In genomic region chr4:190014771-190015537, GRCh38 we compare ENCODE assay signal across 10 cellular contexts. TPM values are rescaled to one million over a fixed set of nuclear protein-coding genes. Genes with fewer than 3 reads are reported as not detected.
DNase-seq lines count a peak whose midpoint lies in the region; ATAC-seq, FAIRE-seq and TF ChIP-seq lines count a peak whose summit lies in the region.
"Had no signal": no experiment of that assay in that cellular context is flagged by ENCODE, and none has a peak within 500 bp of the region (broad histone marks: within the 10 kb centered on the region; RNA-seq: fewer than 3 reads in every experiment).

No MANE protein-coding gene starts in this region.

- BruUV-seq in HepG2 (replicated peaks; lab: Mats Ljungman, UMichigan) = no TSS peak

- intact Hi-C loops in HepG2 (cut with micrococcal nuclease; ENCODE audit: unreplicated experiment) = no loop called here

- POLR2A ChIA-PET in HepG2 (lab: Yijun Ruan, JAX) = no interaction called here

- FAIRE-seq in HepG2 (lab: Jason Lieb, UNC) = no peak

- ATAC-seq in GM19395 (IDR thresholded peaks at IDR 0.05; ENCODE audit: unreplicated experiment) (peak; percentile 62), HepG2 (peak; percentile 48), HG03139 (IDR thresholded peaks at IDR 0.05; ENCODE audit: unreplicated experiment) (no peak)

- H3K4me1 ChIP-seq in ACC112 (ENCODE audit: control insufficient read depth, insufficient read depth, low read length, unreplicated experiment) (no peaks in the 10 kb centered on the region), HepG2 (ENCODE audit: insufficient read depth, low read length) (no peaks in the 10 kb centered on the region)

- CTCF ChIA-PET in HepG2 (lab: Yijun Ruan, JAX; ENCODE audit: low intra/inter-chr PET ratio, low total read pairs) = no interaction called here

- H3K27me3 Mint-ChIP-seq in activated naive CD8-positive, alpha-beta T cell = peaks cover 48% of the 10 kb centered on the region
- H3K27me3 Mint-ChIP-seq in T-helper 2 cell treated with Interferon-gamma antibody and Interleukin-4, amounts not matched to agents 5 μg/mL and 100 μg/mL, for 36 hours (ENCODE audit: low read depth) = peaks cover 72% of the 10 kb centered on the region

- H3K79me2 ChIP-seq in ACC112 (ENCODE audit: control insufficient read depth, insufficient read depth, low read length, unreplicated experiment) = no peaks in the 10 kb centered on the region
- no peaks in the 10 kb centered on the region for H3K79me2 ChIP-seq in HepG2 (ENCODE audit: insufficient read depth, low read length)

- H3K36me3 Mint-ChIP-seq in activated naive CD8-positive, alpha-beta T cell = no peaks in the 10 kb centered on the region
- peaks cover 6% of the 10 kb centered on the region for H3K36me3 Mint-ChIP-seq in T-helper 2 cell treated with Interferon-gamma antibody and Interleukin-4, amounts not matched to agents 5 μg/mL and 100 μg/mL, for 36 hours (ENCODE audit: low read depth)

- H3K9me3 Mint-ChIP-seq in activated naive CD8-positive, alpha-beta T cell (ENCODE audit: low read depth) = no peaks in the 10 kb centered on the region
- H3K9me3 Mint-ChIP-seq in T-helper 2 cell treated with Interferon-gamma antibody and Interleukin-4, amounts not matched to agents 5 μg/mL and 100 μg/mL, for 36 hours = no peaks in the 10 kb centered on the region

- TF ChIP-seq CTCF in HepG2 (CRISPR knock-in tag; IDR thresholded peaks at IDR 0.05) = no peak

- no peak overlapping the region for H3K27ac Mint-ChIP-seq in activated naive CD8-positive, alpha-beta T cell
- H3K27ac Mint-ChIP-seq in T-helper 2 cell treated with Interferon-gamma antibody and Interleukin-4, amounts not matched to agents 5 μg/mL and 100 μg/mL, for 36 hours = no peak overlapping the region

- peaks cover 21% of the 10 kb centered on the region for H3K4me1 Mint-ChIP-seq in activated naive CD8-positive, alpha-beta T cell (ENCODE audit: low read depth)
- peaks cover 9% of the 10 kb centered on the region for H3K4me1 Mint-ChIP-seq in T-helper 2 cell treated with Interferon-gamma antibody and Interleukin-4, amounts not matched to agents 5 μg/mL and 100 μg/mL, for 36 hours (ENCODE audit: low read depth)

- TF ChIP-seq EP300 in HepG2 (IDR thresholded peaks at IDR 0.05; ENCODE audit: low read depth in 2 of 2, low read length in 2 of 2) = no peak
- no peak for TF ChIP-seq EP300 in HepG2 (CRISPR knock-in tag; IDR thresholded peaks at IDR 0.05; ENCODE audit: borderline replicate concordance)

- in situ Hi-C loops in HepG2 (cut with HindIII; ENCODE audit: extremely low pct_ligation_motif_present, low pct_unique_long_range_greater_than_20kb) = no loop called here

- H3K4me3 ChIP-seq in ACC112 (ENCODE audit: low read depth, low read length) (peak overlapping the region; percentile 66), HepG2 (replicated peaks in 1 of 3; ENCODE audit: insufficient read depth in 1 of 3, low read depth in 2 of 3, low read length in 3 of 3) (no peak overlapping the region)

- H3K9me3 ChIP-seq in HepG2 (ENCODE audit: low read length) = no peaks in the 10 kb centered on the region

- H3K27ac ChIP-seq in ACC112 (ENCODE audit: low read depth, low read length) (no peak overlapping the region), HepG2 (ENCODE audit: extremely low read length, insufficient read depth, low read length) (no peak overlapping the region)

- H3K27me3 ChIP-seq in ACC112 (ENCODE audit: insufficient read depth, low read length) (peaks cover 64% of the 10 kb centered on the region), HepG2 (ENCODE audit: control insufficient read depth in 1 of 2, insufficient read depth in 2 of 2, low read length in 2 of 2) (peaks cover 4 to 16% of the 10 kb centered on the region in 2 experiments; a peak in 3 of 5 replicates)

- TF ChIP-seq RAD21 in HepG2 (CRISPR knock-in tag; IDR thresholded peaks at IDR 0.05) = no peak

- TF ChIP-seq POLR2A in HepG2 (IDR thresholded peaks at IDR 0.05; ENCODE audit: insufficient read depth in 1 of 2, low read depth in 2 of 2, low read length in 2 of 2) = no peak

- H3K4me3 Mint-ChIP-seq in activated naive CD8-positive, alpha-beta T cell = peak overlapping the region; percentile 80
- no peak overlapping the region for H3K4me3 Mint-ChIP-seq in T-helper 2 cell treated with Interferon-gamma antibody and Interleukin-4, amounts not matched to agents 5 μg/mL and 100 μg/mL, for 36 hours

- no peak overlapping the region for H3K4me2 ChIP-seq in HepG2 (ENCODE audit: low read depth, low read length)

- H4K20me1 ChIP-seq in HepG2 (ENCODE audit: insufficient read depth, low read length) = no peaks in the 10 kb centered on the region

- DNase-seq in HepG2 (ENCODE audit: low spot score) (no peak), NCI-H2227 (lab: John Stamatoyannopoulos, UW; ENCODE audit: unreplicated experiment) (no peak), KG1 (lab: John Stamatoyannopoulos, UW) (no peak)
- no peak for DNase-seq in T-helper 2 cell treated with Interferon-gamma antibody and Interleukin-4, amounts not matched to agents 5 μg/mL and 100 μg/mL, for 36 hours (ENCODE audit: low spot score)
- DNase-seq: amygdala had no signal

- H3K9ac ChIP-seq in HepG2 (ENCODE audit: insufficient read depth, low read depth, low read length) = no peak overlapping the region

- 41% methylated on average over 30 of the region's 76 CpGs for WGBS in HepG2 (ENCODE audit: low lambda C conversion rate)

- H3K36me3 ChIP-seq in ACC112 (ENCODE audit: insufficient read depth, low read length) (no peaks in the 10 kb centered on the region), HepG2 (replicated peaks in 1 of 2; ENCODE audit: control insufficient read depth in 1 of 2, insufficient read depth in 2 of 2, low read length in 2 of 2) (no peaks in the 10 kb centered on the region)

- H2AFZ ChIP-seq in ACC112 (ENCODE audit: low read length, unreplicated experiment) (no peak overlapping the region), HepG2 (ENCODE audit: low read length) (no peak overlapping the region)

TF ChIP-seq in HepG2, 621 proteins besides CTCF, POLR2A, EP300 and RAD21 (continues in another document):
- peak; percentile 43; the same call in 1 of the 2 replicates for TF ChIP-seq GABPB1 (CRISPR knock-in tag; IDR thresholded peaks at IDR 0.05)
- no peak for TF ChIP-seq MEIS2 (CRISPR knock-in tag; IDR thresholded peaks at IDR 0.05)
- no peak for TF ChIP-seq ELK4 (CRISPR knock-in tag; IDR thresholded peaks at IDR 0.05; ENCODE audit: borderline replicate concordance)

RNA-seq across cellular contexts. Expression of gene FRG2, which starts 12.1 kb away (rescaled TPM):
- not detected in 2 replicates for total RNA-seq in HepG2 (2016; rRNA removed; fragmentation: Illumina TruSeq; extraction: Trizol)
- total RNA-seq in HepG2 (2016; cell fraction: cytosol; rRNA removed; fragmentation: Illumina TruSeq; extraction: Trizol; ENCODE audit: low read depth) = not detected in 2 replicates
- total RNA-seq in HepG2 (2016; cell fraction: insoluble cytoplasmic fraction; rRNA removed; fragmentation: Illumina TruSeq; extraction: Trizol) = not detected in 2 replicates
- total RNA-seq in HepG2 (2016; cell fraction: membrane; rRNA removed; fragmentation: Illumina TruSeq; extraction: Trizol) = not detected in 2 replicates
- not detected in 2 replicates for total RNA-seq in HepG2 (2016; cell fraction: nucleus; rRNA removed; fragmentation: Illumina TruSeq; extraction: Trizol)
- polyA plus RNA-seq in HepG2 (2011; rRNA removed) = not detected in 2 replicates
- polyA plus RNA-seq in HepG2 (2011; cell fraction: cytosol; rRNA removed) = 0.03 and 0.06 TPM in 2 replicates
- not detected in 2 replicates for polyA plus RNA-seq in HepG2 (2011; cell fraction: nucleus; rRNA removed)
- not detected in 2 replicates for polyA plus RNA-seq in HepG2 (2012)
- not detected in 2 replicates for polyA plus RNA-seq in HepG2 (2016; cell fraction: cytosol; fragmentation: Illumina TruSeq; extraction: Trizol; ENCODE audit: low read depth)
- not detected in 2 replicates for polyA plus RNA-seq in HepG2 (2016; cell fraction: insoluble cytoplasmic fraction; fragmentation: Illumina TruSeq; extraction: Trizol; ENCODE audit: low read depth)
- polyA plus RNA-seq in HepG2 (2016; cell fraction: membrane; fragmentation: Illumina TruSeq; extraction: Trizol; ENCODE audit: low read depth) = not detected in 2 replicates
- not detected in 2 replicates for polyA plus RNA-seq in HepG2 (2016; cell fraction: nucleus; fragmentation: Illumina TruSeq; extraction: Trizol; ENCODE audit: insufficient read depth, low read depth)
- polyA minus RNA-seq in HepG2 (2011; rRNA and poly(A)+ RNA removed; ENCODE audit: low replicate concordance) = 0.12 TPM in 1 of 2 replicates, not detected in the other
- not detected in 2 replicates for polyA minus RNA-seq in HepG2 (2011; cell fraction: cytosol; rRNA and poly(A)+ RNA removed)
- polyA minus RNA-seq in HepG2 (2011; cell fraction: nucleus; rRNA and poly(A)+ RNA removed) = not detected in 2 replicates
- total RNA-seq: temporal lobe had no signal

RNA-seq across cellular contexts. Expression of gene DBET, which starts 49.3 kb away (rescaled TPM):
- total RNA-seq in HepG2 (2016; rRNA removed; fragmentation: Illumina TruSeq; extraction: Trizol) = not detected in 2 replicates
- total RNA-seq in HepG2 (2016; cell fraction: cytosol; rRNA removed; fragmentation: Illumina TruSeq; extraction: Trizol; ENCODE audit: low read depth) = not detected in 2 replicates
- not detected in 2 replicates for total RNA-seq in HepG2 (2016; cell fraction: insoluble cytoplasmic fraction; rRNA removed; fragmentation: Illumina TruSeq; extraction: Trizol)
- not detected in 2 replicates for total RNA-seq in HepG2 (2016; cell fraction: membrane; rRNA removed; fragmentation: Illumina TruSeq; extraction: Trizol)
- not detected in 2 replicates for total RNA-seq in HepG2 (2016; cell fraction: nucleus; rRNA removed; fragmentation: Illumina TruSeq; extraction: Trizol)
- polyA plus RNA-seq in HepG2 (2011; rRNA removed) = not detected in 2 replicates
- polyA plus RNA-seq in HepG2 (2011; cell fraction: cytosol; rRNA removed) = not detected in 2 replicates
- not detected in 2 replicates for polyA plus RNA-seq in HepG2 (2011; cell fraction: nucleus; rRNA removed)
- not detected in 2 replicates for polyA plus RNA-seq in HepG2 (2012)
- polyA plus RNA-seq in HepG2 (2016; cell fraction: cytosol; fragmentation: Illumina TruSeq; extraction: Trizol; ENCODE audit: low read depth) = not detected in 2 replicates
- polyA plus RNA-seq in HepG2 (2016; cell fraction: insoluble cytoplasmic fraction; fragmentation: Illumina TruSeq; extraction: Trizol; ENCODE audit: low read depth) = not detected in 2 replicates
- not detected in 2 replicates for polyA plus RNA-seq in HepG2 (2016; cell fraction: membrane; fragmentation: Illumina TruSeq; extraction: Trizol; ENCODE audit: low read depth)
- polyA plus RNA-seq in HepG2 (2016; cell fraction: nucleus; fragmentation: Illumina TruSeq; extraction: Trizol; ENCODE audit: insufficient read depth, low read depth) = not detected in 2 replicates
- not detected in 2 replicates for polyA minus RNA-seq in HepG2 (2011; rRNA and poly(A)+ RNA removed; ENCODE audit: low replicate concordance)
- not detected in 2 replicates for polyA minus RNA-seq in HepG2 (2011; cell fraction: cytosol; rRNA and poly(A)+ RNA removed)
- polyA minus RNA-seq in HepG2 (2011; cell fraction: nucleus; rRNA and poly(A)+ RNA removed) = not detected in 2 replicates
- total RNA-seq: temporal lobe had no signal
